ENCODE assay signal across 9 cellular contexts in the genomic region with DNA sequence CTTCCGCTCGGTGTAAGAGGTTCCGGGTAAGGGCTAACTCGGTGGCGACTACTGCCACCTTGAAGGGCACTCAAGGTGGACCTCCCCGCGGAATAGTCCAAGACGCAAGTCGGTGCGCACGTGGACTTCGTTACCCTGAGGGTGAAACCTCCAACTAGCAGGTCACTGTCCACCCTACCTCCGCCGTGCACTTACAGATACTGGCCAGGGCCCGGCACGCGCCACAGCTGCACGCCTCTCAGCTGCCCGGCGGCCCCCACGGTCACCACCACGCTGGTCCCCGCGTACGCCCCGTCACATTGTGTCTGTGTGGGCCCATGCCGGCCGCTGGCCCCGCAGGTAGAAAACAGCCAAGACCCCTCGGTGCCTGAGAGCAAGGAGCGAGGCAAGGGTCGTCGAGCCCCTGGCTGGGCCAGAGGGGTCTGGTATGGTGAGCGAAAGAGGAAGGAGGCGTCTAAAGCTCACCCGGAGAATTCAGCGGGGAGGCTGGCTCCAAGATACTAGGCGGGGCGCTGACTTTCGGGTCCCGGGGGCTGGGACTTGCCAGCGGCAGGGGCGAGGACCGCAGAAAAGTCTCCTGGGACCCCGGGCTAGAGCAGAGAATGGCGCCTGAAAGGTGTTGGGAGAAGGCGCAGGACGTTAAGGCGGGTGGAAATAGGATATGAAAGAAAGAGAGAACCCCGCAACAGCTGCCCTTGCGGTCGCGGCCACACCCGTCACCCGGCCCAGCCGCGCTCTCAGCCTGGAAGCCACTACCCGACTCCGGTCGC. TPM values are rescaled to one million over a fixed set of nuclear protein-coding genes. Genes with fewer than 3 reads are reported as not detected.
DNase-seq lines count a peak whose midpoint lies in the region; ATAC-seq, FAIRE-seq and TF ChIP-seq lines count a peak whose summit lies in the region.
"Had no signal": no experiment of that assay in that cellular context is flagged by ENCODE, and none has a peak within 500 bp of the region (broad histone marks: within the 10 kb centered on the region; RNA-seq: fewer than 3 reads in every experiment).

No MANE protein-coding gene starts in this region.

- no peak for TF ChIP-seq CTCF in GM13976 (IDR thresholded peaks at IDR 0.05; ENCODE audit: borderline replicate concordance, control extremely low read depth, extremely low read depth, insufficient read depth, missing control alignments)
- no peak for TF ChIP-seq CTCF in H1 (IDR thresholded peaks at IDR 0.05; ENCODE audit: control extremely low read depth in 1 of 3, insufficient read depth in 1 of 3, low read depth in 1 of 3, low read length in 3 of 3)
- TF ChIP-seq CTCF in nephron (IDR thresholded peaks at IDR 0.05; ENCODE audit: unreplicated experiment in 3 of 3) = no peak

- peaks cover 0 to 12% of the 10 kb centered on the region in 2 experiments for H4K20me1 ChIP-seq in H1 (replicated peaks in 1 of 2; ENCODE audit: control insufficient read depth in 1 of 2, insufficient read depth in 2 of 2, low read length in 2 of 2)

- peak overlapping the region; percentile 58; the same call in 1 of the 2 replicates for H4K8ac ChIP-seq in H1 (ENCODE audit: extremely low read depth, insufficient read depth, low read length)

- TF ChIP-seq EP300 in H1 (IDR thresholded peaks at IDR 0.05; ENCODE audit: borderline replicate concordance in 1 of 2, low read depth in 2 of 2, low read length in 2 of 2) = no peak

- H2AK5ac ChIP-seq in H1 (ENCODE audit: low read depth, low read length) = no peak overlapping the region

- H3K4me1 Mint-ChIP-seq in nephron = peaks cover 8% of the 10 kb centered on the region

- no peak overlapping the region; a peak in 1 of 7 replicates for H3K9ac ChIP-seq in H1 (replicated peaks in 1 of 4; ENCODE audit: extremely low read depth in 1 of 4, low read depth in 3 of 4, low read length in 3 of 4)

- H2AFZ ChIP-seq in H1 (ENCODE audit: low read length) = no peak overlapping the region

- H3K27me3 Mint-ChIP-seq in nephron (ENCODE audit: low read depth) = peaks cover 80% of the 10 kb centered on the region

- no peaks in the 10 kb centered on the region for H3K9me3 Mint-ChIP-seq in nephron

- H3K79me1 ChIP-seq in H1 (ENCODE audit: low read depth, low read length) = no peaks in the 10 kb centered on the region

- peaks cover 0 to 26% (median 13%) of the 10 kb centered on the region in 4 experiments; a peak in 5 of 7 replicates for H3K4me1 ChIP-seq in H1 (replicated peaks in 1 of 4; ENCODE audit: control insufficient read depth in 3 of 4, insufficient read depth in 4 of 4, low read length in 3 of 4)

- no peak overlapping the region for H3K14ac ChIP-seq in H1 (ENCODE audit: insufficient read length)

- peak overlapping the region; percentile 77 to 84 (median 82) for H3K4me3 Mint-ChIP-seq in nephron

- in situ Hi-C loops in GM13976 (cut with MboI; ENCODE audit: low sequenced_read_pairs, unreplicated experiment) = no loop called here

- no peak overlapping the region for H2BK15ac ChIP-seq in H1 (ENCODE audit: low read length)

- H3K27me3 ChIP-seq in H1 (replicated peaks in 1 of 4; ENCODE audit: control insufficient read depth in 3 of 4, extremely low read depth in 1 of 4, insufficient read depth in 3 of 4, low read length in 3 of 4) = peaks cover 32 to 65% (median 57%) of the 10 kb centered on the region in 4 experiments

- POLR2A ChIA-PET in H1 (lab: Charles Lee; ENCODE audit: partially characterized antibody) = interaction anchor here (1.1 to 3.7 kb wide), 8 partner anchors 10 to 31 kb away, joined by 3 to 19 read pairs (median 8); a partner anchor contains a TSS

- H2BK20ac ChIP-seq in H1 (ENCODE audit: low read length) = no peak overlapping the region

- H3K4me2 ChIP-seq in H1 (ENCODE audit: insufficient read depth in 1 of 2, low read depth in 2 of 2, low read length in 2 of 2) = peak overlapping the region; percentile 90 to 96

- peaks cover 0 to 11% (median 3%) of the 10 kb centered on the region in 4 experiments; a peak in 4 of 8 replicates for H3K36me3 ChIP-seq in H1 (ENCODE audit: control insufficient read depth in 2 of 4, insufficient read depth in 4 of 4, low read length in 3 of 4)

- no peak overlapping the region for H3K4ac ChIP-seq in H1 (replicated peaks; ENCODE audit: insufficient read length, low read depth, low read length)

- H3K56ac ChIP-seq in H1 (replicated peaks; ENCODE audit: insufficient read length, low read depth, low read length) = no peak overlapping the region

- 12% methylated on average over 58 of the region's 60 CpGs; no CpG with 5 or more reads in 1 of the 2 experiments for WGBS in H1 (ENCODE audit: extremely low coverage in 1 of 2, insufficient coverage in 1 of 2, insufficient read length in 1 of 2, insufficient replicate concordance in 2 of 2, low coverage in 1 of 2, low lambda C conversion rate in 2 of 2, missing lambda C conversion rate in 1 of 2), 2 experiments

- H3K27ac Mint-ChIP-seq in nephron = no peak overlapping the region

- H3K79me2 ChIP-seq in H1 (ENCODE audit: control insufficient read depth in 1 of 2, insufficient read depth in 2 of 2, low read length in 2 of 2) = no peaks in the 10 kb centered on the region

- CTCF ChIA-PET in H1 (lab: Charles Lee; ENCODE audit: partially characterized antibody) = interaction anchor here (1.2 to 2.4 kb wide), 3 partner anchors 9 to 47 kb away, joined by 3 to 5 read pairs (median 5); no protein-coding TSS in a partner anchor

- H3K36me3 Mint-ChIP-seq in nephron (ENCODE audit: low read depth) = peaks cover 15% of the 10 kb centered on the region

- no peak overlapping the region for H2BK120ac ChIP-seq in H1 (replicated peaks; ENCODE audit: low read depth, low read length)

- no peak overlapping the region for H3K27ac ChIP-seq in H1 (ENCODE audit: low read depth, low read length)

- H3K23ac ChIP-seq in H1 (ENCODE audit: insufficient read length) = no peak overlapping the region

- peak overlapping the region; percentile 80; the same call in 1 of the 2 replicates for H2BK12ac ChIP-seq in H1 (ENCODE audit: low read depth, low read length)

- no peak overlapping the region for H4K91ac ChIP-seq in H1 (replicated peaks; ENCODE audit: insufficient read length, low read length)

- DNase-seq in GM13976 (ENCODE audit: low spot score) = peak; percentile 59
- DNase-seq in OCI-M1 (lab: John Stamatoyannopoulos, UW) = peak; percentile 51
- peak in 1 of 2 experiments; percentile 68 for DNase-seq in H1 (ENCODE audit: low read depth in 1 of 2, low spot score in 2 of 2)
- DNase-seq in NCI-H446 treated with DMSO at 0.1 percent for 48 hours (lab: John Stamatoyannopoulos, UW) = no peak
- no peak for DNase-seq in stimulated activated CD4-positive, alpha-beta T cell treated with anti-CD3 and anti-CD28 coated beads, Interleukin-4, amount 100 ng/mL, for 1 hour
- DNase-seq in activated effector memory CD4-positive, alpha-beta T cell treated with Interleukin-2 at 50 U/mL for 16 hours = no peak

- peak overlapping the region; percentile 33 to 65 (median 58); a peak in 5 of 8 replicates for H3K4me3 ChIP-seq in H1 (ENCODE audit: extremely low read depth in 1 of 4, insufficient read depth in 2 of 4, low read depth in 3 of 4, low read length in 4 of 4)

- no peak overlapping the region for H2BK5ac ChIP-seq in H1 (ENCODE audit: low read depth, low read length)

- H3K9me3 ChIP-seq in H1 (ENCODE audit: insufficient read depth in 2 of 2, low read depth in 1 of 2, low read length in 1 of 2) = no peaks in the 10 kb centered on the region; a peak in 1 of 4 replicates

- no peak for TF ChIP-seq POLR2A in H1 (IDR thresholded peaks at IDR 0.05; ENCODE audit: control extremely low read depth in 1 of 2, low read depth in 2 of 2, low read length in 2 of 2)
- TF ChIP-seq POLR2A in GM18505 (IDR thresholded peaks at IDR 0.05; ENCODE audit: borderline replicate concordance, extremely low read depth, insufficient read depth, insufficient read length) = no peak

- no peak for FAIRE-seq in H1 (lab: Jason Lieb, UNC)
- FAIRE-seq: islet of Langerhans had no signal

- no peak for ATAC-seq in GM18505 (IDR thresholded peaks at IDR 0.05; ENCODE audit: unreplicated experiment)

- H3K18ac ChIP-seq in H1 (ENCODE audit: extremely low read depth, low read length) = no peak overlapping the region

- H4K5ac ChIP-seq in H1 (ENCODE audit: insufficient read length, low read depth, low read length) = no peak overlapping the region

- no peak for TF ChIP-seq RAD21 in H1 (IDR thresholded peaks at IDR 0.05 in 1 of 2, conservative IDR thresholded peaks at IDR 0.05 in 1 of 2; ENCODE audit: low read depth in 2 of 2, low read length in 2 of 2)

- H3K23me2 ChIP-seq in H1 (ENCODE audit: low read depth, low read length) = peaks cover 15% of the 10 kb centered on the region

RNA-seq across cellular contexts. Expression of a gene that starts 0.9 kb away (rescaled TPM):
- total RNA-seq in H1 (2021; fragmentation: NEBNext Ultra II Directional; extraction: Animal tissue kit (Norgen Biotek cat#: 25700)) = 0.19 and 0.38 TPM in 2 replicates
- polyA plus RNA-seq in H1 (2011; rRNA removed) = 0.05 and 0.06 TPM in 2 replicates
- 0.18 TPM for polyA plus RNA-seq in H1 (2011; cell fraction: cytosol; rRNA removed)
- 0.76 TPM for polyA plus RNA-seq in H1 (2011; cell fraction: nucleus; rRNA removed)
- 0.13 to 0.39 TPM (median 0.19 TPM) in 3 of 4 replicates, not detected in the other for polyA plus RNA-seq in H1 (2012, experiment 1 of 2)
- 0.14 TPM for polyA plus RNA-seq in H1 (2012, experiment 2 of 2)
- polyA plus RNA-seq in H1 (2013, experiment 1 of 2) = 0.14 TPM
- 0.09 TPM for polyA plus RNA-seq in H1 (2013, experiment 2 of 2)
- polyA minus RNA-seq in H1 (2011; rRNA and poly(A)+ RNA removed) = not detected in 2 replicates
- polyA minus RNA-seq in H1 (2011; cell fraction: cytosol; rRNA and poly(A)+ RNA removed) = not detected
- polyA minus RNA-seq in H1 (2011; cell fraction: nucleus; rRNA and poly(A)+ RNA removed) = not detected

RNA-seq across cellular contexts. Expression of a gene that starts 19.0 kb away (rescaled TPM):
- total RNA-seq in H1 (2021; fragmentation: NEBNext Ultra II Directional; extraction: Animal tissue kit (Norgen Biotek cat#: 25700)) = 0.67 and 0.99 TPM in 2 replicates
- 0.25 and 0.39 TPM in 2 replicates for polyA plus RNA-seq in H1 (2011; rRNA removed)
- 0.30 TPM for polyA plus RNA-seq in H1 (2011; cell fraction: cytosol; rRNA removed)
- polyA plus RNA-seq in H1 (2011; cell fraction: nucleus; rRNA removed) = 0.80 TPM
- 0.60 to 0.77 TPM (median 0.64 TPM) in 3 of 4 replicates, not detected in the other for polyA plus RNA-seq in H1 (2012, experiment 1 of 2)
- 0.70 TPM for polyA plus RNA-seq in H1 (2012, experiment 2 of 2)
- polyA plus RNA-seq in H1 (2013, experiment 1 of 2) = 0.53 TPM
- polyA plus RNA-seq in H1 (2013, experiment 2 of 2) = 0.37 TPM
- polyA minus RNA-seq in H1 (2011; rRNA and poly(A)+ RNA removed) = 0.22 and 0.29 TPM in 2 replicates
- polyA minus RNA-seq in H1 (2011; cell fraction: cytosol; rRNA and poly(A)+ RNA removed) = not detected
- 0.40 TPM for polyA minus RNA-seq in H1 (2011; cell fraction: nucleus; rRNA and poly(A)+ RNA removed)

RNA-seq across cellular contexts. Expression of a gene that starts 31.4 kb away (rescaled TPM):
- total RNA-seq in H1 (2021; fragmentation: NEBNext Ultra II Directional; extraction: Animal tissue kit (Norgen Biotek cat#: 25700)) = 84.3 and 86.6 TPM in 2 replicates
- polyA plus RNA-seq in H1 (2011; rRNA removed) = 53.3 and 85.6 TPM in 2 replicates
- 27.4 TPM for polyA plus RNA-seq in H1 (2011; cell fraction: cytosol; rRNA removed)
- 76.1 TPM for polyA plus RNA-seq in H1 (2011; cell fraction: nucleus; rRNA removed)
- polyA plus RNA-seq in H1 (2012, experiment 1 of 2) = 66.6 to 76.2 TPM (median 71.2 TPM) in 4 replicates
- polyA plus RNA-seq in H1 (2012, experiment 2 of 2) = 72.7 TPM
- polyA plus RNA-seq in H1 (2013, experiment 1 of 2) = 46.6 TPM
- polyA plus RNA-seq in H1 (2013, experiment 2 of 2) = 43.2 TPM
- polyA minus RNA-seq in H1 (2011; rRNA and poly(A)+ RNA removed) = 45.1 and 58.5 TPM in 2 replicates
- 39.3 TPM for polyA minus RNA-seq in H1 (2011; cell fraction: cytosol; rRNA and poly(A)+ RNA removed)
- 53.5 TPM for polyA minus RNA-seq in H1 (2011; cell fraction: nucleus; rRNA and poly(A)+ RNA removed)

RNA-seq across cellular contexts. Expression of a gene that starts 46.3 kb away (rescaled TPM):
- 96.8 and 98.8 TPM in 2 replicates for total RNA-seq in H1 (2021; fragmentation: NEBNext Ultra II Directional; extraction: Animal tissue kit (Norgen Biotek cat#: 25700))
- polyA plus RNA-seq in H1 (2011; rRNA removed) = 82.7 and 131 TPM in 2 replicates
- polyA plus RNA-seq in H1 (2011; cell fraction: cytosol; rRNA removed) = 84.9 TPM
- 193 TPM for polyA plus RNA-seq in H1 (2011; cell fraction: nucleus; rRNA removed)
- 68.1 to 113 TPM (median 105 TPM) in 4 replicates for polyA plus RNA-seq in H1 (2012, experiment 1 of 2)
- 96.2 TPM for polyA plus RNA-seq in H1 (2012, experiment 2 of 2)
- polyA plus RNA-seq in H1 (2013, experiment 1 of 2) = 58.3 TPM
- 62.9 TPM for polyA plus RNA-seq in H1 (2013, experiment 2 of 2)
- polyA minus RNA-seq in H1 (2011; rRNA and poly(A)+ RNA removed) = 166 and 223 TPM in 2 replicates
- polyA minus RNA-seq in H1 (2011; cell fraction: cytosol; rRNA and poly(A)+ RNA removed) = 121 TPM
- 106 TPM for polyA minus RNA-seq in H1 (2011; cell fraction: nucleus; rRNA and poly(A)+ RNA removed)

Comparison
In these comparisons a context has a peak if more than half of its experiments do, and no peak if none do; other contexts are left out.
1. DNase-seq: peak in GM13976 (single experiment) and OCI-M1 (single experiment); none in NCI-H446 treated with DMSO at 0.1 percent for 48 hours (single experiment), stimulated activated CD4-positive, alpha-beta T cell treated with anti-CD3 and anti-CD28 coated beads, Interleukin-4, amount 100 ng/mL, for 1 hour (single experiment) and activated effector memory CD4-positive, alpha-beta T cell treated with Interleukin-2 at 50 U/mL for 16 hours (single experiment).